2 cellular contexts compared by ENCODE assay signal in genomic region chr2:27130396-27130795, GRCh38.
TF ChIP-seq lines count a peak whose summit lies in the region.

No MANE protein-coding gene starts in this region.

TF ChIP-seq in HCT116, 20 proteins besides CTCF, POLR2A, EP300 and RAD21:
- TF ChIP-seq EZH2phosphoT487 (IDR thresholded peaks at IDR 0.05; ENCODE audit: borderline replicate concordance): no peak
- TF ChIP-seq POLR2AphosphoS5 (IDR thresholded peaks at IDR 0.05; ENCODE audit: low read depth, low read length): 0 out of 2 replicates have a peak, but pooled peaks have one; percentile 11

TF ChIP-seq in K562, 482 proteins besides CTCF, POLR2A, EP300 and RAD21:
- 0 out of 2 replicates have a peak, but pooled peaks have one; percentile 18 for TF ChIP-seq POLR2G (IDR thresholded peaks at IDR 0.05; ENCODE audit: low read depth, low read length)
- no peak for TF ChIP-seq ZNF324 (CRISPR knock-in tag; IDR thresholded peaks at IDR 0.05)
